Comparison of ENCODE assay signal across 8 cellular contexts in genomic region chr10:21516270-21517131, GRCh38.
DNase-seq lines count a peak whose midpoint lies in the region; ATAC-seq and TF ChIP-seq lines count a peak whose summit lies in the region.

No MANE protein-coding gene starts in this region.

- TF ChIP-seq CTCF in brain microvascular endothelial cell (IDR thresholded peaks at IDR 0.05; ENCODE audit: low read depth, low read length, missing control alignments): no peak

- no peaks in the 10 kb centered on the region for H3K27me3 ChIP-seq in brain microvascular endothelial cell (replicated peaks)

- in situ Hi-C loops in brain microvascular endothelial cell (cut with HindIII; ENCODE audit: low pct_ligation_motif_present, low sequenced_read_pairs): loop anchor here (25.0 kb wide), 2 partner anchors 229 to 421 kb away; no protein-coding TSS in a partner anchor

- no peaks in the 10 kb centered on the region for H3K36me3 ChIP-seq in brain microvascular endothelial cell (replicated peaks)

- no peak overlapping the region for H3K27ac ChIP-seq in brain microvascular endothelial cell

- H3K9me3 ChIP-seq in iPS-18c (ENCODE audit: control insufficient read depth, insufficient read depth, low read length): no peaks in the 10 kb centered on the region

- H3K4me3 ChIP-seq in brain microvascular endothelial cell (ENCODE audit: low read depth, low read length) (peak overlapping the region; percentile 68), iPS-18c (ENCODE audit: insufficient read depth, low read depth, low read length) (peak overlapping the region; percentile 85), skeletal muscle cell (ENCODE audit: low read depth, low read length) (peak overlapping the region; percentile 59)

- DNase-seq in C1 segment of cervical spinal cord (lab: John Stamatoyannopoulos, UW) (peak in 12 of 14 donors; percentile 33 to 87 (median 56)), brain microvascular endothelial cell (no peak), skeletal muscle cell (ENCODE audit: low read depth) (no peak), NCI-H2029 (lab: John Stamatoyannopoulos, UW) (no peak)

- ATAC-seq in GM19324 (IDR thresholded peaks at IDR 0.05; ENCODE audit: low FRiP score, unreplicated experiment): peak; percentile 75
- peak; percentile 37 for ATAC-seq in HG03196 (IDR thresholded peaks at IDR 0.05; ENCODE audit: unreplicated experiment)
- peak; percentile 50 for ATAC-seq in SK-N-SH treated with all-trans-retinoic acid at 6 μM for 48 hours

TF ChIP-seq in SK-N-SH treated with all-trans-retinoic acid at 6 μM for 48 hours, 23 proteins besides CTCF, POLR2A, EP300 and RAD21:
- TF ChIP-seq ZNF8 (CRISPR knock-in tag; IDR thresholded peaks at IDR 0.05) (no peak), ZFP3 (CRISPR knock-in tag; IDR thresholded peaks at IDR 0.05) (0 out of 2 replicates have a peak, but pooled peaks have one; percentile 29), ZNF565 (CRISPR knock-in tag; conservative IDR thresholded peaks at IDR 0.05; ENCODE audit: low read depth) (no peak), OSR1 (CRISPR knock-in tag; IDR thresholded peaks at IDR 0.05) (no peak)

Comparison
In these comparisons a context has a peak if more than half of its experiments do, and no peak if none do; other contexts are left out.
1. DNase-seq: peak in C1 segment of cervical spinal cord (12 of 14); none in brain microvascular endothelial cell (single experiment), skeletal muscle cell (single experiment) and NCI-H2029 (single experiment).
2. Peak in every context shown above with its lines, with median percentiles within 50 percentile points of each other: ATAC-seq and H3K4me3 ChIP-seq.